In the genomic region with DNA sequence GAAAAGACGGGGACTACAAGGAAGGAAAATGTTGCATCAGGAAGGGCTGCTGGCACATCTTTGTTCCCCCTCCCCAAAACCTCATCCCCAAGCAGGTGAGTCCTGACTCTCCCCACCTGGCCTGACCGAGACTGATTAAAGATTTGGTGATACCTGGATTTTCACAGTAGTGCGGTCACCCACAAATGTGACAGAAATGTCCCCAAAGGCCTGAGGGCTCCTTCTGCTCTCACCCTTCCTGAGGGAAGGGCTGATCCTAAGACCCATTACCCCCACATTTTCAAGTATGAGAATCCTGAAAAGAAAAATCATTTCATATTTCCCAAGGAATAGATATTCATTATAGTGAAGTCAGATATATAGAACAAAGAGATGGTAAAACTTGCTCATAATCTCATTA, we compare ENCODE assay signal across 28 cellular contexts. TPM values are rescaled to one million over a fixed set of nuclear protein-coding genes. Genes with fewer than 3 reads are reported as not detected.
"Had no signal": no experiment of that assay in that cellular context is flagged by ENCODE, and none has a peak within 500 bp of the region (broad histone marks: within the 10 kb centered on the region; RNA-seq: fewer than 3 reads in every experiment).

No MANE protein-coding gene starts in this region.

- H3K36me3 Mint-ChIP-seq: activated naive CD4-positive, alpha-beta T cell treated with anti-CD3 and anti-CD28 coated beads, Interleukin-2, amount 50 U/mL, for 72 hours had no signal

- DNase-seq: activated B cell treated with CpG ODN at 0.5 μM for 24 hours; activated CD4-positive, alpha-beta T cell treated with anti-CD3 and anti-CD28 coated beads for 1 hour; activated CD4-positive, alpha-beta T cell treated with anti-CD3 and anti-CD28 coated beads, Interleukin-2, amount 10 ng/mL, durations not matched to agents 24 days and 14 days; activated CD4-positive, alpha-beta T cell treated with anti-CD3 and anti-CD28 coated beads, Interleukin-2, amount 50 U/mL, for 48 hours; activated CD8-positive, alpha-beta memory T cell treated with anti-CD3 and anti-CD28 coated beads, Interleukin-2, amount 50 U/mL, for 4 hours; activated effector memory CD4-positive, alpha-beta T cell treated with anti-CD3 and anti-CD28 coated beads, Interleukin-2, amount 50 U/mL, for 16 hours; activated naive CD4-positive, alpha-beta T cell treated with Interleukin-2 at 50 U/mL for 16 hours; activated naive CD8-positive, alpha-beta T cell treated with anti-CD3 and anti-CD28 coated beads, Interleukin-2, amount 50 U/mL, for 24 hours; activated T-cell treated with anti-CD3 and anti-CD28 coated beads, Interleukin-2, amount 50 U/mL, for 1 hour; amniotic stem cell; body of pancreas; central memory CD4-positive, alpha-beta T cell; MG63; MV-4-11; NCI-H1092 treated with DMSO at 0.1 percent for 48 hours; NCI-H1436; NCI-H187; NCI-H2081; NCI-H446; NCI-H524; SIG-M5; T-helper 17 cell; T-helper 9 cell had no signal

- H3K27me3 ChIP-seq: ascending aorta, body of pancreas had no signal

- H3K4me3 ChIP-seq: ascending aorta, body of pancreas, MG63 had no signal

- H3K9me3 Mint-ChIP-seq: activated B cell treated with CpG ODN at 0.5 μM for 24 hours; activated CD4-positive, alpha-beta T cell treated with anti-CD3 and anti-CD28 coated beads, Interleukin-2, amount 10 ng/mL, durations not matched to agents 24 days and 14 days; activated naive CD4-positive, alpha-beta T cell treated with anti-CD3 and anti-CD28 coated beads, Interleukin-2, amount 50 U/mL, for 72 hours; activated naive CD8-positive, alpha-beta T cell treated with anti-CD3 and anti-CD28 coated beads, Interleukin-2, amount 50 U/mL, for 24 hours had no signal

- ATAC-seq: activated naive CD4-positive, alpha-beta T cell treated with anti-CD3 and anti-CD28 coated beads, Interleukin-2, amount 50 U/mL, for 72 hours; activated naive CD8-positive, alpha-beta T cell treated with anti-CD3 and anti-CD28 coated beads, Interleukin-2, amount 50 U/mL, for 24 hours; body of pancreas; T-helper 17 cell had no signal

- H3K27ac ChIP-seq: ascending aorta, body of pancreas had no signal

- H3K4me1 ChIP-seq: body of pancreas had no signal

- H3K27ac Mint-ChIP-seq: activated B cell treated with CpG ODN at 0.5 μM for 24 hours; activated CD4-positive, alpha-beta T cell treated with anti-CD3 and anti-CD28 coated beads, Interleukin-2, amount 10 ng/mL, durations not matched to agents 24 days and 14 days; activated naive CD4-positive, alpha-beta T cell treated with anti-CD3 and anti-CD28 coated beads, Interleukin-2, amount 50 U/mL, for 72 hours; activated naive CD8-positive, alpha-beta T cell treated with anti-CD3 and anti-CD28 coated beads, Interleukin-2, amount 50 U/mL, for 24 hours; T-helper 17 cell had no signal

- H3K9me3 ChIP-seq: ascending aorta, body of pancreas, MG63 had no signal

- H3K4me3 Mint-ChIP-seq: activated B cell treated with CpG ODN at 0.5 μM for 24 hours; activated CD4-positive, alpha-beta T cell treated with anti-CD3 and anti-CD28 coated beads, Interleukin-2, amount 10 ng/mL, durations not matched to agents 24 days and 14 days; activated naive CD8-positive, alpha-beta T cell treated with anti-CD3 and anti-CD28 coated beads, Interleukin-2, amount 50 U/mL, for 24 hours; T-helper 17 cell had no signal

- H3K36me3 ChIP-seq: ascending aorta, MG63 had no signal

RNA-seq across cellular contexts. Expression of a gene that starts 28.8 kb away (rescaled TPM):
- total RNA-seq: ascending aorta, body of pancreas, RPMI7951 had no signal

RNA-seq across cellular contexts. Expression of a gene that starts 44.0 kb away (rescaled TPM):
- total RNA-seq: ascending aorta, body of pancreas, bronchial epithelial cell, RPMI7951 had no signal

RNA-seq across cellular contexts. Expression of a gene that starts 49.0 kb away (rescaled TPM):
- total RNA-seq: ascending aorta, bronchial epithelial cell had no signal

RNA-seq across cellular contexts. Expression of a gene that starts 57.7 kb away (rescaled TPM):
- total RNA-seq: ascending aorta, body of pancreas, bronchial epithelial cell, OCI-LY7 had no signal
